ENCODE assay signal across 8 cellular contexts in the genomic region with DNA sequence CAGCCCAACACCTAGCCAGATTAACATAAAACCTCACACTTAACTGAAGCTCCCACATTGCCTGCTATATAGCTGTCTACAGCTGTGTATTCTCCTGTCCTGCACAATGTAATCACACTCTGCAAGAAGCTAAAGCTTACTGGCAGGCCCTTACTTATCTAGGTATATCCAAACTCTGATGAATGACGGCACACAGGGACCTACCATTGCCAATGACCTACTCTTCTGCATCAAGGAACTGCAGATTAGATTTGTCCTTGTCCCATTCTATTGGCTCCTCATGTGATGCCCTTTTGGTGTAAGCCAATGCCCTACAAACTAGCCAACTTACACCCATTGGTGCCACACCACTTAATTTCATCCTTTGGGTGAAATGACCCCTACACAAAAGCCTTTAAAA.
"Had no signal": no experiment of that assay in that cellular context is flagged by ENCODE, and none has a peak within 500 bp of the region (broad histone marks: within the 10 kb centered on the region; RNA-seq: fewer than 3 reads in every experiment).

No MANE protein-coding gene starts in this region.

- H3K4me1 ChIP-seq: HAP-1 had no signal

- H3K36me3 ChIP-seq: HAP-1 had no signal

- H3K9ac ChIP-seq: GM23248 had no signal

- H3K9me3 ChIP-seq: HAP-1 had no signal

- ATAC-seq: HCT116 had no signal

- H3K27ac ChIP-seq: GM23248, HL-60 had no signal

- H2AFZ ChIP-seq: GM23248 had no signal

- DNase-seq: GM23248, GOT3, H7, HFFc6, KBM-7 had no signal

- H3K4me3 ChIP-seq: GM23248, HAP-1 had no signal
